In genomic region chr16:76059186-76059585, GRCh38 we compare ENCODE assay signal across 16 cellular contexts.
DNase-seq lines count a peak whose midpoint lies in the region; ATAC-seq and TF ChIP-seq lines count a peak whose summit lies in the region.
"Had no signal": no experiment of that assay in that cellular context is flagged by ENCODE, and none has a peak within 500 bp of the region (broad histone marks: within the 10 kb centered on the region; RNA-seq: fewer than 3 reads in every experiment).

No MANE protein-coding gene starts in this region.

- CTCF ChIA-PET in PC-3 (lab: Charles Lee) = no interaction called here

- no peaks in the 10 kb centered on the region for H3K36me3 ChIP-seq in PC-3 (ENCODE audit: low read depth, low read length)
- H3K36me3 ChIP-seq: HAP-1, MG63 had no signal

- peaks cover 24% of the 10 kb centered on the region for H3K4me1 Mint-ChIP-seq in neural crest cell
- H3K4me1 Mint-ChIP-seq: CD14-positive monocyte had no signal

- H3K79me2 ChIP-seq in PC-3 (ENCODE audit: low read length) = no peaks in the 10 kb centered on the region

- no peak overlapping the region for H3K27ac ChIP-seq in PC-3 (ENCODE audit: low read length)
- H3K27ac ChIP-seq in right cardiac atrium (ENCODE audit: low read length) = no peak overlapping the region
- no peak overlapping the region for H3K27ac ChIP-seq in coronary artery
- H3K27ac ChIP-seq: A549 had no signal

- H3K9me3 ChIP-seq in PC-3 (ENCODE audit: low read length) = no peaks in the 10 kb centered on the region
- no peaks in the 10 kb centered on the region for H3K9me3 ChIP-seq in right cardiac atrium (ENCODE audit: control insufficient read depth, low read length)
- H3K9me3 ChIP-seq: A549, Caco-2, HAP-1, MG63 had no signal

- H4K20me1 ChIP-seq in PC-3 (ENCODE audit: low read length) = no peaks in the 10 kb centered on the region

- H3K9me3 Mint-ChIP-seq in neural crest cell = peaks cover 4% of the 10 kb centered on the region

- no peaks in the 10 kb centered on the region for H3K36me3 Mint-ChIP-seq in neural crest cell (ENCODE audit: low read depth)
- H3K36me3 Mint-ChIP-seq: CD14-positive monocyte had no signal

- no peak for TF ChIP-seq CTCF in PC-3 (conservative IDR thresholded peaks at IDR 0.05; ENCODE audit: low read depth, low read length)
- TF ChIP-seq CTCF in neural crest cell (conservative IDR thresholded peaks at IDR 0.05) = no peak
- no peak for TF ChIP-seq CTCF in coronary artery (IDR thresholded peaks at IDR 0.05)

- H3F3A ChIP-seq in PC-3 (ENCODE audit: low read length, unreplicated experiment) = no peaks in the 10 kb centered on the region

- intact Hi-C loops in PC-3 (cut with micrococcal nuclease) = no loop called here
- intact Hi-C loops in right cardiac atrium (cut with DNase I) = no loop called here

- no peak overlapping the region for H3K9ac ChIP-seq in PC-3 (ENCODE audit: low read length)

- H3K4me3 ChIP-seq in PC-3 (ENCODE audit: low read length) = no peak overlapping the region
- H3K4me3 ChIP-seq in right cardiac atrium (ENCODE audit: low read length) = no peak overlapping the region
- H3K4me3 ChIP-seq in coronary artery = no peak overlapping the region
- H3K4me3 ChIP-seq: A549, HAP-1, MG63 had no signal

- 71% methylated on average over 3 of the region's 3 CpGs for WGBS in right cardiac atrium

- POLR2A ChIA-PET in PC-3 (lab: Charles Lee; ENCODE audit: unreplicated experiment) = no interaction called here

- H3K27me3 Mint-ChIP-seq in neural crest cell (ENCODE audit: low read depth) = no peaks in the 10 kb centered on the region

- no peaks in the 10 kb centered on the region for H3K9me2 ChIP-seq in PC-3 (replicated peaks; ENCODE audit: low read length)

- no peak overlapping the region for H3K4me3 Mint-ChIP-seq in neural crest cell
- H3K4me3 Mint-ChIP-seq: CD14-positive monocyte had no signal

- ATAC-seq in PC-3 = no peak
- no peak for ATAC-seq in right cardiac atrium
- ATAC-seq in HG02885 (IDR thresholded peaks at IDR 0.05; ENCODE audit: poor library complexity, unreplicated experiment) = no peak
- ATAC-seq: A549 had no signal

- H3K27me3 ChIP-seq in PC-3 (ENCODE audit: low read length) (peaks cover 4% of the 10 kb centered on the region; the same call in 1 of the 2 replicates), right cardiac atrium (ENCODE audit: control insufficient read depth, insufficient read depth) (no peaks in the 10 kb centered on the region)
- H3K27me3 ChIP-seq: MG63 had no signal

- DNase-seq in Daoy (ENCODE audit: low read depth) = peak; percentile 45
- peak; percentile 50 for DNase-seq in PC-3
- DNase-seq in dermis microvascular lymphatic vessel endothelial cell (ENCODE audit: low read depth in 2 of 2) = peak; percentile 0 to 7
- DNase-seq in neural crest cell (ENCODE audit: low read depth, low spot score) = no peak
- no peak for DNase-seq in right cardiac atrium
- DNase-seq in coronary artery (ENCODE audit: low spot score) = no peak
- DNase-seq: Caco-2, KG1, MG63, NCI-H1105, NCI-H187, NCI-H510A treated with DMSO at 0.1 percent for 48 hours had no signal

- H3K4me2 ChIP-seq in PC-3 (ENCODE audit: low read length) = no peak overlapping the region
- H3K4me2 ChIP-seq: A549 had no signal

- no TSS peak for BruUV-seq in PC-3 (replicated peaks; lab: Mats Ljungman, UMichigan)

- peak overlapping the region; percentile 40 for H3K27ac Mint-ChIP-seq in neural crest cell (ENCODE audit: unreplicated experiment)
- H3K27ac Mint-ChIP-seq: CD14-positive monocyte had no signal

- H3K4me1 ChIP-seq in PC-3 (ENCODE audit: insufficient read depth, low read length) (no peaks in the 10 kb centered on the region), right cardiac atrium (ENCODE audit: control insufficient read depth, insufficient read depth, low read length) (no peaks in the 10 kb centered on the region)
- H3K4me1 ChIP-seq: A549, Caco-2, HAP-1 had no signal

- no peak overlapping the region for H2AFZ ChIP-seq in PC-3 (ENCODE audit: low read length)

Comparison
In these comparisons a context has a peak if more than half of its experiments do, and no peak if none do; other contexts are left out.
1. DNase-seq: peak in Daoy (single experiment), PC-3 (single experiment) and dermis microvascular lymphatic vessel endothelial cell (2 of 2); none in neural crest cell (single experiment), right cardiac atrium (0 of 3) and coronary artery (single experiment).